11 cellular contexts compared by ENCODE assay signal in genomic region chr14:88130057-88130432, GRCh38.
DNase-seq lines count a peak whose midpoint lies in the region; ATAC-seq and TF ChIP-seq lines count a peak whose summit lies in the region.
"Had no signal": no experiment of that assay in that cellular context is flagged by ENCODE, and none has a peak within 500 bp of the region (broad histone marks: within the 10 kb centered on the region; RNA-seq: fewer than 3 reads in every experiment).

No MANE protein-coding gene starts in this region.

- H3K36me3 Mint-ChIP-seq in activated T-cell treated with anti-CD3 and anti-CD28 coated beads, Interleukin-2, amount 50 U/mL, for 72 hours (ENCODE audit: insufficient read depth in 2 of 2), result peaks cover 2 to 6% of the 10 kb centered on the region in 2 donors

- H3K4me3 Mint-ChIP-seq in activated T-cell treated with anti-CD3 and anti-CD28 coated beads, Interleukin-2, amount 50 U/mL, for 72 hours, result peak overlapping the region; percentile 62 to 78

- no peaks in the 10 kb centered on the region for H3K79me2 ChIP-seq in OCI-LY3 (ENCODE audit: low read length)

- peaks cover 4 to 6% of the 10 kb centered on the region in 2 donors for H3K9me3 Mint-ChIP-seq in activated T-cell treated with anti-CD3 and anti-CD28 coated beads, Interleukin-2, amount 50 U/mL, for 72 hours

- H3K27me3 ChIP-seq in OCI-LY3 (ENCODE audit: low read depth, low read length) (0 out of 2 replicates have a peak, but pooled peaks cover 4% of the 10 kb centered on the region), heart right ventricle (no peaks in the 10 kb centered on the region), transverse colon (no peaks in the 10 kb centered on the region)

- H3K4me1 ChIP-seq in OCI-LY3 (ENCODE audit: low read length) (peaks cover 13% of the 10 kb centered on the region), heart right ventricle (peaks cover 0 to 34% (median 7%) of the 10 kb centered on the region in 9 donors), transverse colon (peaks cover 0 to 5% (median 0%) of the 10 kb centered on the region in 4 donors)

- no peak for TF ChIP-seq POLR2A in transverse colon (IDR thresholded peaks at IDR 0.05)

- H3K4me3 ChIP-seq in OCI-LY3 (ENCODE audit: low read length) (peak overlapping the region; percentile 56), heart right ventricle (peak overlapping the region in 1 of 10 donors; percentile 2), transverse colon (no peak overlapping the region)

- H3K27ac ChIP-seq in OCI-LY3 (ENCODE audit: low read length) (no peak overlapping the region), heart right ventricle (peak overlapping the region in 6 of 10 donors; percentile 5 to 84 (median 40)), transverse colon (peak overlapping the region in 3 of 4 donors; percentile 30 to 54 (median 50))

- H3K9me3 ChIP-seq in OCI-LY3 (ENCODE audit: insufficient read depth, low read length) (0 out of 2 replicates have a peak, but pooled peaks cover 5% of the 10 kb centered on the region), heart right ventricle (peaks cover 0 to 13% (median 3%) of the 10 kb centered on the region in 11 donors), transverse colon (no peaks in the 10 kb centered on the region)

- no peaks in the 10 kb centered on the region for H3K27me3 Mint-ChIP-seq in activated T-cell treated with anti-CD3 and anti-CD28 coated beads, Interleukin-2, amount 50 U/mL, for 72 hours (ENCODE audit: low read depth)
- H3K27me3 Mint-ChIP-seq: progenitor cell of endocrine pancreas had no signal

- in situ Hi-C loops in transverse colon (cut with MboI; ENCODE audit: low pct_ligation_motif_present in 1 of 4, low pct_unique_long_range_greater_than_20kb in 1 of 4, low sequenced_read_pairs in 3 of 4) (no loop called here), GM13976 (cut with MboI; ENCODE audit: low sequenced_read_pairs, unreplicated experiment) (no loop called here)

- ATAC-seq in activated T-cell treated with anti-CD3 and anti-CD28 coated beads, Interleukin-2, amount 50 U/mL, for 72 hours (replicated peaks in 1 of 2), result peak; percentile 9 to 39
- ATAC-seq in heart right ventricle (peak in 5 of 8 donors; percentile 15 to 58 (median 27)), HG02763 (IDR thresholded peaks at IDR 0.05; ENCODE audit: unreplicated experiment) (no peak)

- peaks cover 9% of the 10 kb centered on the region for H3K4me1 Mint-ChIP-seq in activated T-cell treated with anti-CD3 and anti-CD28 coated beads, Interleukin-2, amount 50 U/mL, for 72 hours (ENCODE audit: low read depth)

- H3K36me3 ChIP-seq in OCI-LY3 (replicated peaks; ENCODE audit: low read depth, low read length) (no peaks in the 10 kb centered on the region), heart right ventricle (no peaks in the 10 kb centered on the region), transverse colon (no peaks in the 10 kb centered on the region)

- peak overlapping the region; percentile 65 for H3K4me2 ChIP-seq in OCI-LY3 (ENCODE audit: low read length)

- no peak overlapping the region for H3K9ac ChIP-seq in OCI-LY3 (ENCODE audit: low read length)

- WGBS in heart right ventricle, 2 donors, result 16 to 19% methylated on average over 2 of the region's 2 CpGs
- 45 to 57% methylated on average over 2 of the region's 2 CpGs for WGBS in transverse colon (ENCODE audit: low coverage in 1 of 2), 2 donors

- no peaks in the 10 kb centered on the region for H4K20me1 ChIP-seq in OCI-LY3 (ENCODE audit: insufficient read depth, low read length)

- DNase-seq in activated T-cell treated with anti-CD3 and anti-CD28 coated beads, Interleukin-2, amount 50 U/mL, for 72 hours, result no peak
- no peak for DNase-seq in activated T-cell treated with anti-CD3 and anti-CD28 coated beads, Interleukin-2, amount 50 U/mL, for 1 hour
- DNase-seq in heart right ventricle (no peak), transverse colon (no peak), GM13976 (ENCODE audit: low spot score) (no peak)
- no peak for DNase-seq in activated CD4-positive, CD25-positive, alpha-beta regulatory T cell treated with anti-CD3 and anti-CD28 coated beads, Interleukin-2, amount 50 U/mL, for 72 hours
- DNase-seq: GOT3, NCI-H1930 had no signal

- intact Hi-C loops in heart right ventricle (cut with DNase I), result no loop called here
- intact Hi-C loops in transverse colon (cut with DNase I; ENCODE audit: low total_unique reads), result no loop called here

- no peak for TF ChIP-seq EP300 in transverse colon (IDR thresholded peaks at IDR 0.05; ENCODE audit: low read depth)

- TF ChIP-seq CTCF in OCI-LY3 (IDR thresholded peaks at IDR 0.05; ENCODE audit: low read depth, low read length), result no peak
- no peak for TF ChIP-seq CTCF in heart right ventricle (IDR thresholded peaks at IDR 0.05)
- no peak for TF ChIP-seq CTCF in transverse colon (IDR thresholded peaks at IDR 0.05)
- TF ChIP-seq CTCF in GM13976 (IDR thresholded peaks at IDR 0.05; ENCODE audit: borderline replicate concordance, control extremely low read depth, extremely low read depth, insufficient read depth, missing control alignments), result no peak

- 0 out of 2 replicates have a peak overlapping the region, but pooled peaks have one; percentile 32 for H2AFZ ChIP-seq in OCI-LY3 (ENCODE audit: low read depth, low read length)

- H3K27ac Mint-ChIP-seq in activated T-cell treated with anti-CD3 and anti-CD28 coated beads, Interleukin-2, amount 50 U/mL, for 72 hours, result peak overlapping the region; percentile 93
- H3K27ac Mint-ChIP-seq: progenitor cell of endocrine pancreas had no signal
